ENCODE assay signal across 8 cellular contexts in the genomic region with DNA sequence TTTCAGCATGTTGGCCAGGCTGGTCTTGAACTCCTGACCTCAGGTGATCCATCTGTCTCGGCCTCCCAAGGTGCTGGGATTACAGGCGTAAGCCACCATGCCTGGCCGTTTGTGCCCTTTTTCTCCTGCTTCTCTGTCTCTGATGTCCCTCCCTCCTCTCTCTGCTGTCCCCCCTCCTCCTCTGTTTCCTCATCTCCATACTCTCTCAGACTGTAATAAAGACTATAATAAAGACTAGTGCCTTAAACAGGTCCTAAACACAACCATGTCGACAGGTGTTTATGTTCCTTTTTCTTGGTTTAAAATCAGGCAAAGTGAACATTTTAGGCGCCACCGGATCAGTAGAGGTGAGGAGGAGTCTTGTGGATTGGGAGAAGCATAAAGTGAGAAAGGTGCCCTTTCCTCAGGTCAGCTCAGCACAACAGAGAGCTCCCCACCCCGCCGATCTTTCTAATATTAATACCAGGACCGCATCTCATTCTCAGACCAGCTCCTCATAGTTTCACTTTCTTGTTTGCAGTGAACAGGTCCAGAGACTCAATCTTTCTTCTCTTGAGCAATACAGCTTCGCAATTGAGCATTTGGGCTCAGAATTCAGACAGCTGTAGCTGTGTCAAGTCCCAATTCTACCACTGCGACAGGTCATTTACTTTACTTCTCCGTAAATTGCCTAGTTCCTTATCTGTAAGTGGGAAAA.
DNase-seq lines count a peak whose midpoint lies in the region; ATAC-seq and TF ChIP-seq lines count a peak whose summit lies in the region.

No MANE protein-coding gene starts in this region.

- POLR2A ChIA-PET in HEK293T (lab: Yijun Ruan, JAX): no interaction called here

- no peaks in the 10 kb centered on the region for H3K9me3 Mint-ChIP-seq in memory B cell

- peaks cover 13% of the 10 kb centered on the region for H3K27me3 Mint-ChIP-seq in memory B cell

- ATAC-seq in GM18867 (IDR thresholded peaks at IDR 0.05; ENCODE audit: unreplicated experiment) (peak; percentile 100), HG02678 (IDR thresholded peaks at IDR 0.05; ENCODE audit: unreplicated experiment) (peak; percentile 96), memory B cell (ENCODE audit: low read depth) (peak; percentile 42), GM21737 (IDR thresholded peaks at IDR 0.05; ENCODE audit: unreplicated experiment) (no peak)

- H3K4me3 Mint-ChIP-seq in memory B cell: peak overlapping the region; percentile 57

- CTCF ChIA-PET in HEK293T (lab: Yijun Ruan, JAX): interaction anchor here (0.6 kb wide), 1 partner anchor 15 kb away, joined by 3 read pairs; no protein-coding TSS in a partner anchor

- no peak overlapping the region for H3K27ac Mint-ChIP-seq in memory B cell

- H3K4me1 Mint-ChIP-seq in memory B cell: peaks cover 7% of the 10 kb centered on the region

- H3K36me3 Mint-ChIP-seq in memory B cell: no peaks in the 10 kb centered on the region

- peak; percentile 32 to 65 for DNase-seq in NOMO-1 (lab: John Stamatoyannopoulos, UW; ENCODE audit: unreplicated experiment in 2 of 2)
- DNase-seq in memory B cell (ENCODE audit: low spot score in 2 of 2): no peak
- no peak for DNase-seq in NCI-H1694 (lab: John Stamatoyannopoulos, UW)
- DNase-seq in HEK293T (ENCODE audit: extremely low spot score): no peak
- DNase-seq in NCI-H82 treated with DMSO at 0.1 percent for 48 hours (lab: John Stamatoyannopoulos, UW; ENCODE audit: unreplicated experiment): no peak

TF ChIP-seq in HEK293T, 16 proteins besides CTCF, POLR2A, EP300 and RAD21:
- TF ChIP-seq HDGF (IDR thresholded peaks at IDR 0.05; ENCODE audit: borderline replicate concordance): no peak
- TF ChIP-seq L3MBTL2 (conservative IDR thresholded peaks at IDR 0.05): no peak
- TF ChIP-seq ARNT (IDR thresholded peaks at IDR 0.05): no peak
- TF ChIP-seq FOXM1 (IDR thresholded peaks at IDR 0.05; ENCODE audit: borderline replicate concordance): no peak
- TF ChIP-seq CTBP1 (IDR thresholded peaks at IDR 0.05; ENCODE audit: borderline replicate concordance): no peak
- TF ChIP-seq BHLHE40 (IDR thresholded peaks at IDR 0.05; ENCODE audit: borderline replicate concordance): no peak
- TF ChIP-seq SUZ12 (IDR thresholded peaks at IDR 0.05): no peak
- TF ChIP-seq TARDBP (IDR thresholded peaks at IDR 0.05): no peak
- TF ChIP-seq FOXK2 (IDR thresholded peaks at IDR 0.05): no peak
- no peak for TF ChIP-seq NFRKB (IDR thresholded peaks at IDR 0.05)
- TF ChIP-seq ELF4 (IDR thresholded peaks at IDR 0.05): no peak
- no peak for TF ChIP-seq FOXA1 (IDR thresholded peaks at IDR 0.05)
- TF ChIP-seq, protein P1, sequence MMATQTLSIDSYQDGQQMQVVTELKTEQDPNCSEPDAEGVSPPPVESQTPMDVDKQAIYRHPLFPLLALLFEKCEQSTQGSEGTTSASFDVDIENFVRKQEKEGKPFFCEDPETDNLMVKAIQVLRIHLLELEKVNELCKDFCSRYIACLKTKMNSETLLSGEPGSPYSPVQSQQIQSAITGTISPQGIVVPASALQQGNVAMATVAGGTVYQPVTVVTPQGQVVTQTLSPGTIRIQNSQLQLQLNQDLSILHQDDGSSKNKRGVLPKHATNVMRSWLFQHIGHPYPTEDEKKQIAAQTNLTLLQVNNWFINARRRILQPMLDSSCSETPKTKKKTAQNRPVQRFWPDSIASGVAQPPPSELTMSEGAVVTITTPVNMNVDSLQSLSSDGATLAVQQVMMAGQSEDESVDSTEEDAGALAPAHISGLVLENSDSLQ (IDR thresholded peaks at IDR 0.05): no peak
- TF ChIP-seq SP1 (IDR thresholded peaks at IDR 0.05): no peak

Comparison
In these comparisons a context has a peak if more than half of its experiments do, and no peak if none do; other contexts are left out.
1. DNase-seq: peak in NOMO-1 (2 of 2); none in memory B cell (0 of 2), NCI-H1694 (single experiment), HEK293T (single experiment) and NCI-H82 treated with DMSO at 0.1 percent for 48 hours (single experiment).